ENCODE assay signal across 1 cellular context in genomic region chr1:9281071-9281827, GRCh38.
A peak's percentile ranks its signal among the peaks of the same experiment; 100 is the strongest.
TF ChIP-seq lines count a peak whose summit lies in the region.

No MANE protein-coding gene starts in this region.

TF ChIP-seq in HepG2, 621 proteins besides CTCF, POLR2A, EP300 and RAD21 (continued from another document):
- TF ChIP-seq SIX4 (CRISPR knock-in tag; IDR thresholded peaks at IDR 0.05) (no peak), CEBPB (IDR thresholded peaks at IDR 0.05; ENCODE audit: borderline replicate concordance, low read depth, low read length) (peak; percentile 70), ZNF143 (CRISPR knock-in tag; IDR thresholded peaks at IDR 0.05) (peak; percentile 12; the same call in 1 of the 2 replicates), AHDC1 (CRISPR knock-in tag; IDR thresholded peaks at IDR 0.05; ENCODE audit: borderline replicate concordance) (0 out of 2 replicates have a peak, but pooled peaks have one; percentile 23), MXD3 (CRISPR knock-in tag; IDR thresholded peaks at IDR 0.05) (no peak), FOXO4 (CRISPR knock-in tag; conservative IDR thresholded peaks at IDR 0.05) (0 out of 2 replicates have a peak, but pooled peaks have one; percentile 36), ZNF768 (CRISPR knock-in tag; IDR thresholded peaks at IDR 0.05) (peak; percentile 97), ZSCAN21 (CRISPR knock-in tag; IDR thresholded peaks at IDR 0.05; ENCODE audit: borderline replicate concordance) (no peak)
TF ChIP-seq in HepG2: peak in this region for 6.
